ENCODE assay signal across 25 cellular contexts in the genomic region with DNA sequence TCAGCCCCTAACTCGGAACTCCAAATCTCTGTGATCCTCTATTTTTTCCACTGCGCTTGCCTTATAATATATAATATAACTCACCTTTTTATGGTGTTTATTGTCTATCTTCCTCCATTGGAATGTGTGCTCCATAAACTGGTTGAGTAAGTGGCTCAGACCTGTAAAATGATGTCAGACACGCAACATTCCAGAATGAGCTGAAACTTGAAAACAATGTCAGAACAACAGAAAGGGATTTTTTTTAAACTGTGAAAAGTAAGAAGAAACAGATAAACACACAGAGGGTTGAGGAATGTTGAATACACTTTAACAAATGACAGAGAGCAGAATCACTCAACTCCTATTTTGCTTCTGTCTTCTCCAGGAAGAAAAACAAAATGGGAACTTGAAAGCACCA. TPM values are rescaled to one million over a fixed set of nuclear protein-coding genes. Genes with fewer than 3 reads are reported as not detected.
DNase-seq lines count a peak whose midpoint lies in the region; ATAC-seq and TF ChIP-seq lines count a peak whose summit lies in the region.
"Had no signal": no experiment of that assay in that cellular context is flagged by ENCODE, and none has a peak within 500 bp of the region (broad histone marks: within the 10 kb centered on the region; RNA-seq: fewer than 3 reads in every experiment).

No MANE protein-coding gene starts in this region.

- H3K23ac ChIP-seq in IMR-90 (ENCODE audit: low read depth, low read length), result no peak overlapping the region

- H3K9me1 ChIP-seq in IMR-90 (ENCODE audit: insufficient read depth, low read length), result no peaks in the 10 kb centered on the region

- TF ChIP-seq RAD21 in IMR-90 (IDR thresholded peaks at IDR 0.05; ENCODE audit: low read length), result no peak

- DNase-seq in IMR-90 (peak; percentile 54), astrocyte of the spinal cord (ENCODE audit: low read depth, low spot score) (peak; percentile 27), fibroblast of the aortic adventitia (ENCODE audit: low read depth) (peak; percentile 47), NCI-H1930 (lab: John Stamatoyannopoulos, UW) (no peak), NCI-H526 (lab: John Stamatoyannopoulos, UW) (no peak)
- DNase-seq: activated CD4-positive, alpha-beta T cell treated with anti-CD3 and anti-CD28 coated beads for 36 hours; CD4-positive, alpha-beta memory T cell; left cardiac atrium; NCI-H1105; NCI-H2081 treated with DMSO at 0.1 percent for 48 hours; NCI-H510A; posterior cingulate gyrus; sigmoid colon; stimulated activated CD4-positive, alpha-beta T cell treated with anti-CD3 and anti-CD28 coated beads, Interleukin-1b, Interleukin-23, amount 100 ng/mL, for 48 hours had no signal

- no peak overlapping the region for H3K4me3 ChIP-seq in IMR-90 (ENCODE audit: insufficient read depth, low read depth, low read length)
- no peak overlapping the region for H3K4me3 ChIP-seq in astrocyte of the spinal cord (ENCODE audit: low read depth, low read length)
- no peak overlapping the region for H3K4me3 ChIP-seq in fibroblast of the aortic adventitia (ENCODE audit: low read depth, low read length)
- H3K4me3 ChIP-seq in skeletal muscle satellite cell (ENCODE audit: low read length), result no peak overlapping the region
- H3K4me3 ChIP-seq: HAP-1, sigmoid colon had no signal

- H4K8ac ChIP-seq in IMR-90 (ENCODE audit: low read depth in 2 of 2, low read length in 2 of 2), result peak overlapping the region in 1 of 2 experiments; percentile 35; a peak in 1 of 4 replicates

- in situ Hi-C loops in IMR-90 (cut with MboI; ENCODE audit: low sequenced_read_pairs), result no loop called here
- in situ Hi-C loops in astrocyte of the spinal cord (cut with HindIII; ENCODE audit: low sequenced_read_pairs), result no loop called here

- H2BK20ac ChIP-seq in IMR-90 (ENCODE audit: low read depth, low read length), result peak overlapping the region; percentile 3; the same call in 1 of the 2 replicates

- H3K4me1 ChIP-seq in IMR-90 (ENCODE audit: control insufficient read depth, insufficient read depth, low read length) (peaks cover 4% of the 10 kb centered on the region), skeletal muscle satellite cell (ENCODE audit: control insufficient read depth, insufficient read depth, low read length) (peaks cover 7% of the 10 kb centered on the region)
- H3K4me1 ChIP-seq: HAP-1 had no signal

- POLR2A ChIA-PET in IMR-90 (lab: Charles Lee; ENCODE audit: unreplicated experiment), result no interaction called here

- no peak overlapping the region; the same call in 1 of the 2 replicates for H3K4me2 ChIP-seq in IMR-90 (ENCODE audit: low read depth, low read length)
- peak overlapping the region; percentile 5 for H3K4me2 ChIP-seq in skeletal muscle satellite cell (ENCODE audit: low read length)

- intact Hi-C loops in IMR-90 (cut with micrococcal nuclease), result no loop called here

- H3K9ac ChIP-seq in IMR-90 (ENCODE audit: low read depth, low read length) (no peak overlapping the region), skeletal muscle satellite cell (ENCODE audit: low read depth, low read length) (peak overlapping the region; percentile 8)

- peak overlapping the region; percentile 21; the same call in 1 of the 2 replicates for H3K27ac ChIP-seq in IMR-90 (ENCODE audit: insufficient read depth, low read length)
- H3K27ac ChIP-seq: sigmoid colon had no signal

- H3K4ac ChIP-seq in IMR-90 (ENCODE audit: low read depth, low read length), result no peak overlapping the region

- no peak for TF ChIP-seq CTCF in IMR-90 (conservative IDR thresholded peaks at IDR 0.05; ENCODE audit: low read depth, low read length)
- TF ChIP-seq CTCF in astrocyte of the spinal cord (IDR thresholded peaks at IDR 0.05; ENCODE audit: low read depth, low read length), result no peak
- TF ChIP-seq CTCF in fibroblast of the aortic adventitia (IDR thresholded peaks at IDR 0.05; ENCODE audit: insufficient read depth, low read length), result no peak

- peak overlapping the region; percentile 76 for H3K18ac ChIP-seq in IMR-90 (ENCODE audit: low read depth, low read length)

- TF ChIP-seq POLR2A in IMR-90 (IDR thresholded peaks at IDR 0.05; ENCODE audit: low read depth, low read length), result no peak

- no peak overlapping the region for H2AFZ ChIP-seq in IMR-90 (replicated peaks; ENCODE audit: low read length, poor library complexity)

- no peak overlapping the region for H3K56ac ChIP-seq in IMR-90 (ENCODE audit: extremely low read depth, insufficient read depth, low read length)

- H3K27me3 ChIP-seq in IMR-90 (ENCODE audit: control insufficient read depth, insufficient read depth, low read length), result no peaks in the 10 kb centered on the region
- no peaks in the 10 kb centered on the region for H3K27me3 ChIP-seq in skeletal muscle satellite cell (ENCODE audit: control insufficient read depth, insufficient read depth, low read length)
- H3K27me3 ChIP-seq: sigmoid colon had no signal

- no peaks in the 10 kb centered on the region for H3K79me1 ChIP-seq in IMR-90 (ENCODE audit: low read depth in 1 of 2, low read length in 2 of 2)

- H4K20me1 ChIP-seq in IMR-90 (ENCODE audit: insufficient read depth, low read length), result no peaks in the 10 kb centered on the region

- 0 out of 2 replicates have a peak overlapping the region, but pooled peaks have one; percentile 58 for H4K5ac ChIP-seq in IMR-90 (ENCODE audit: low read depth, low read length)

- H2BK15ac ChIP-seq in IMR-90 (ENCODE audit: low read depth, low read length), result peak overlapping the region; percentile 27; the same call in 2 of the 3 replicates

- no peak overlapping the region for H2AK5ac ChIP-seq in IMR-90 (ENCODE audit: low read depth, low read length)

- H4K91ac ChIP-seq in IMR-90 (ENCODE audit: insufficient read depth, low read depth, low read length), result no peak overlapping the region

- H2BK120ac ChIP-seq in IMR-90 (ENCODE audit: low read depth, low read length), result no peak overlapping the region

- WGBS in IMR-90 (ENCODE audit: extremely low coverage in 2 of 2, insufficient read length in 1 of 2), 2 experiments, result no CpG with 5 or more reads among the region's 3 CpGs

- H2BK5ac ChIP-seq in IMR-90 (ENCODE audit: low read depth, low read length, poor library complexity, severe bottlenecking), result peak overlapping the region; percentile 65

- no peak overlapping the region for H2AK9ac ChIP-seq in IMR-90 (replicated peaks; ENCODE audit: low read depth, low read length, poor library complexity)

- dilution Hi-C loops in IMR-90 (cut with HindIII; ENCODE audit: low sequenced_read_pairs, unreplicated experiment), result no loop called here

- ATAC-seq in IMR-90 (ENCODE audit: low read depth) (peak; percentile 39), GM21825 (IDR thresholded peaks at IDR 0.05; ENCODE audit: unreplicated experiment) (no peak), GM21737 (IDR thresholded peaks at IDR 0.05; ENCODE audit: unreplicated experiment) (no peak)
- ATAC-seq: activated naive CD4-positive, alpha-beta T cell treated with anti-CD3 and anti-CD28 coated beads, Interleukin-2, amount 50 U/mL, for 72 hours; stimulated activated memory B cell treated with anti-CD40 and anti-IgM and Interleukin-4, amounts not matched to agents 10 μg/mL and 1 μg/mL and 100 μg/mL, for 72 hours had no signal

- H3K9me3 ChIP-seq in IMR-90 (ENCODE audit: control insufficient read depth, insufficient read depth, low read length), result no peaks in the 10 kb centered on the region
- no peaks in the 10 kb centered on the region for H3K9me3 ChIP-seq in skeletal muscle satellite cell (replicated peaks; ENCODE audit: low read length)
- H3K9me3 ChIP-seq: HAP-1, sigmoid colon had no signal

- H3K36me3 ChIP-seq in IMR-90 (ENCODE audit: control insufficient read depth, insufficient read depth, low read length), result no peaks in the 10 kb centered on the region
- H3K36me3 ChIP-seq in skeletal muscle satellite cell (ENCODE audit: insufficient read depth, low read length), result no peaks in the 10 kb centered on the region
- H3K36me3 ChIP-seq: HAP-1, sigmoid colon had no signal

- H3K14ac ChIP-seq in IMR-90 (replicated peaks; ENCODE audit: low read depth, low read length), result no peak overlapping the region; the same call in 1 of the 2 replicates

- CTCF ChIA-PET in IMR-90 (lab: Yijun Ruan, JAX), result no interaction called here

- BruUV-seq in IMR-90 (replicated peaks; lab: Mats Ljungman, UMichigan), result no TSS peak

TF ChIP-seq in IMR-90, 13 proteins besides CTCF, POLR2A, EP300 and RAD21 (continues in another document):
- TF ChIP-seq MXI1 (IDR thresholded peaks at IDR 0.05; ENCODE audit: borderline replicate concordance, low read depth, low read length), result no peak
- TF ChIP-seq USF2 (IDR thresholded peaks at IDR 0.05; ENCODE audit: low read depth, low read length), result no peak
- no peak for TF ChIP-seq CHD1 (IDR thresholded peaks at IDR 0.05; ENCODE audit: low read depth, low read length)
- no peak for TF ChIP-seq FOS (IDR thresholded peaks at IDR 0.05; ENCODE audit: low read depth, low read length)
- TF ChIP-seq, protein P1, sequence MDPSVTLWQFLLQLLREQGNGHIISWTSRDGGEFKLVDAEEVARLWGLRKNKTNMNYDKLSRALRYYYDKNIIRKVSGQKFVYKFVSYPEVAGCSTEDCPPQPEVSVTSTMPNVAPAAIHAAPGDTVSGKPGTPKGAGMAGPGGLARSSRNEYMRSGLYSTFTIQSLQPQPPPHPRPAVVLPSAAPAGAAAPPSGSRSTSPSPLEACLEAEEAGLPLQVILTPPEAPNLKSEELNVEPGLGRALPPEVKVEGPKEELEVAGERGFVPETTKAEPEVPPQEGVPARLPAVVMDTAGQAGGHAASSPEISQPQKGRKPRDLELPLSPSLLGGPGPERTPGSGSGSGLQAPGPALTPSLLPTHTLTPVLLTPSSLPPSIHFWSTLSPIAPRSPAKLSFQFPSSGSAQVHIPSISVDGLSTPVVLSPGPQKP (IDR thresholded peaks at IDR 0.05; ENCODE audit: borderline replicate concordance, low read depth, low read length), result no peak
- TF ChIP-seq SMC3 (IDR thresholded peaks at IDR 0.05; ENCODE audit: low read depth, low read length), result no peak
- TF ChIP-seq MAZ (IDR thresholded peaks at IDR 0.05; ENCODE audit: borderline replicate concordance, low read depth, low read length), result no peak
- no peak for TF ChIP-seq BHLHE40 (IDR thresholded peaks at IDR 0.05; ENCODE audit: low read depth, low read length)
- no peak for TF ChIP-seq NFE2L2 (IDR thresholded peaks at IDR 0.05; ENCODE audit: low read depth, low read length)

RNA-seq across cellular contexts. Expression of gene FAM216B, which starts 19.1 kb away (rescaled TPM):
- not detected in 2 replicates for total RNA-seq in IMR-90 (2012; rRNA removed)
- polyA plus RNA-seq in IMR-90 (2012; rRNA removed), result not detected in 2 replicates
- polyA plus RNA-seq in IMR-90 (2012; cell fraction: cytosol; rRNA removed), result not detected in 2 replicates
- polyA plus RNA-seq in IMR-90 (2012; cell fraction: nucleus; rRNA removed; ENCODE audit: low replicate concordance), result not detected in 2 replicates
- 0.25 TPM in 1 of 2 replicates, not detected in the other for total RNA-seq in fibroblast of the aortic adventitia (ENCODE audit: low replicate concordance)
- not detected in 2 replicates for total RNA-seq in skeletal muscle satellite cell (2012; rRNA removed)
- total RNA-seq: activated CD4-positive, alpha-beta T cell treated with anti-CD3 and anti-CD28 coated beads for 36 hours; activated naive CD4-positive, alpha-beta T cell treated with anti-CD3 and anti-CD28 coated beads, Interleukin-2, amount 50 U/mL, for 72 hours; activated T-helper 1 cell treated with anti-CD3 and anti-CD28 coated beads, Interleukin-12 subunit alpha, Interleukin-12 subunit beta, Interleukin-2, Interleukin-4 antibody, amounts not matched to agents 30 ng/mL and 10 ng/mL and 1 ng/mL, durations not matched to agents 14 hours and 24 hours and 36 hours; CD4-positive, alpha-beta memory T cell; glomerular endothelial cell; mesenteric fat pad; natural killer cell treated with Interleukin-12 subunit alpha and Interleukin-12 subunit beta and Interleukin-15 and Interleukin-18, amount 100 ng/mL, for 72 hours; RPMI7951; sigmoid colon had no signal
- polyA plus RNA-seq: CD4-positive, alpha-beta memory T cell had no signal

Comparison
In these comparisons a context has a peak if more than half of its experiments do, and no peak if none do; other contexts are left out.
1. DNase-seq: peak in IMR-90 (single experiment), astrocyte of the spinal cord (single experiment) and fibroblast of the aortic adventitia (single experiment); none in NCI-H1930 (0 of 2) and NCI-H526 (0 of 2).